8 cellular contexts compared by ENCODE assay signal in genomic region chr9:128912270-128912853, GRCh38. TPM values are rescaled to one million over a fixed set of nuclear protein-coding genes. Genes with fewer than 3 reads are reported as not detected.
A peak's percentile ranks its signal among the peaks of the same experiment; 100 is the strongest.
DNase-seq lines count a peak whose midpoint lies in the region; ATAC-seq, FAIRE-seq and TF ChIP-seq lines count a peak whose summit lies in the region.

No MANE protein-coding gene starts in this region.

- H3K4me3 ChIP-seq in fibroblast of lung (replicated peaks in 1 of 4; ENCODE audit: control extremely low read depth in 1 of 4, insufficient read depth in 1 of 4, low read depth in 3 of 4, low read length in 4 of 4) = no peak overlapping the region
- H3K4me3 ChIP-seq in small intestine (ENCODE audit: low read depth in 1 of 2, low read length in 2 of 2) = no peak overlapping the region

- peaks cover 12% of the 10 kb centered on the region for H3K36me3 Mint-ChIP-seq in T-helper 17 cell (ENCODE audit: low read depth)

- 80 to 88% (median 87%) methylated on average over 15 of the region's 15 CpGs for WGBS in small intestine, 3 donors

- H3K4me3 Mint-ChIP-seq in T-helper 17 cell = peak overlapping the region; percentile 28

- ATAC-seq in T-helper 17 cell = no peak
- no peak for ATAC-seq in HG03354 (IDR thresholded peaks at IDR 0.05; ENCODE audit: poor library complexity, severe bottlenecking, unreplicated experiment)
- no peak for ATAC-seq in HG02642 (IDR thresholded peaks at IDR 0.05; ENCODE audit: poor library complexity, unreplicated experiment)
- no peak for ATAC-seq in HG02970 (IDR thresholded peaks at IDR 0.05; ENCODE audit: low FRiP score, unreplicated experiment)

- no peaks in the 10 kb centered on the region for H4K20me1 ChIP-seq in fibroblast of lung (ENCODE audit: control insufficient read depth, extremely low read depth, insufficient read depth, low read length)

- FAIRE-seq in small intestine (lab: Jason Lieb, UNC) = no peak

- H3K27me3 ChIP-seq in fibroblast of lung (ENCODE audit: control insufficient read depth, insufficient read depth, low read length) (no peaks in the 10 kb centered on the region), small intestine (ENCODE audit: control insufficient read depth in 2 of 2, insufficient read depth in 2 of 2, low read length in 2 of 2) (no peaks in the 10 kb centered on the region)

- peaks cover 35% of the 10 kb centered on the region for H3K36me3 ChIP-seq in fibroblast of lung (ENCODE audit: control insufficient read depth, insufficient read depth, low read length)
- H3K36me3 ChIP-seq in small intestine (ENCODE audit: control insufficient read depth in 2 of 2, insufficient read depth in 2 of 2, low read length in 2 of 2) = peaks cover 17 to 19% of the 10 kb centered on the region in 2 donors

- H3K9ac ChIP-seq in fibroblast of lung (ENCODE audit: insufficient read depth, low read length) = no peak overlapping the region

- H2AFZ ChIP-seq in fibroblast of lung (ENCODE audit: low read length) = no peak overlapping the region

- H3K4me2 ChIP-seq in fibroblast of lung (ENCODE audit: extremely low read depth, insufficient read depth, low read length) = peak overlapping the region; percentile 65

- H3K27ac ChIP-seq in fibroblast of lung (ENCODE audit: insufficient read depth, low read length) (peak overlapping the region; percentile 65), small intestine (ENCODE audit: low read depth in 1 of 2, low read length in 1 of 2) (peak overlapping the region in 1 of 2 donors; percentile 81)

- H3K4me1 ChIP-seq in fibroblast of lung (ENCODE audit: control insufficient read depth, extremely low read depth, insufficient read depth, low read length) = peaks cover 36% of the 10 kb centered on the region
- peaks cover 0 to 16% of the 10 kb centered on the region in 2 donors for H3K4me1 ChIP-seq in small intestine (ENCODE audit: control insufficient read depth in 2 of 2, insufficient read depth in 1 of 2, low read depth in 1 of 2, low read length in 1 of 2)

- TF ChIP-seq CTCF in fibroblast of lung (conservative IDR thresholded peaks at IDR 0.05 in 1 of 2, IDR thresholded peaks at IDR 0.05 in 1 of 2; ENCODE audit: low read depth in 1 of 2, low read length in 2 of 2) = no peak

- H3K9me3 ChIP-seq in T-helper 17 cell (ENCODE audit: control insufficient read depth, low read length, poor library complexity, severe bottlenecking) (no peaks in the 10 kb centered on the region), fibroblast of lung (ENCODE audit: control insufficient read depth, insufficient read depth, low read depth, low read length) (no peaks in the 10 kb centered on the region), small intestine (ENCODE audit: control insufficient read depth, low read depth) (no peaks in the 10 kb centered on the region)

- peaks cover 54% of the 10 kb centered on the region for H3K79me2 ChIP-seq in fibroblast of lung (ENCODE audit: control insufficient read depth, insufficient read depth, low read length)

- DNase-seq in ELF-1 (ENCODE audit: low read depth, low spot score) (peak; percentile 55), T-helper 17 cell (no peak), fibroblast of lung (ENCODE audit: low read depth in 2 of 2) (peak; percentile 74 to 98), putamen (ENCODE audit: low spot score) (peak; percentile 55), small intestine (no peak)

- H3K27ac Mint-ChIP-seq in T-helper 17 cell = peak overlapping the region; percentile 92

- H3K4me1 Mint-ChIP-seq in T-helper 17 cell = peaks cover 27% of the 10 kb centered on the region

- no peaks in the 10 kb centered on the region for H3K27me3 Mint-ChIP-seq in T-helper 17 cell

RNA-seq across cellular contexts. Expression of gene PHYHD1, which starts 8.4 kb away (rescaled TPM):
- total RNA-seq in T-helper 17 cell (under 1 TPM in 1 of 2 donors, not detected in 1; 0.45 TPM), fibroblast of lung (12.3 and 20.0 TPM in 2 replicates)
- polyA plus RNA-seq in fibroblast of lung (9.8 and 17.7 TPM in 2 replicates), small intestine (1 to 10 TPM; 1.1 to 6.5 (median 3.2) TPM)
- 11.0 and 19.7 TPM in 2 replicates for polyA plus RNA-seq in fibroblast of lung (2012)
- 11.7 and 28.1 TPM in 2 replicates for polyA minus RNA-seq in fibroblast of lung (ENCODE audit: low replicate concordance)

RNA-seq across cellular contexts. Expression of gene LRRC8A, which starts 30.4 kb away (rescaled TPM):
- 10 to 100 TPM; 28.9 to 30.3 TPM for total RNA-seq in T-helper 17 cell
- total RNA-seq in fibroblast of lung = 26.1 and 28.5 TPM in 2 replicates
- polyA plus RNA-seq in fibroblast of lung = 35.4 and 45.0 TPM in 2 replicates
- 30.1 and 35.8 TPM in 2 replicates for polyA plus RNA-seq in fibroblast of lung (2012)
- 108 and 129 TPM in 2 replicates for polyA minus RNA-seq in fibroblast of lung (ENCODE audit: low replicate concordance)
- polyA plus RNA-seq in small intestine = 10 to 100 TPM in 1 of 3 donors, 1 to 10 TPM in 2; 4.1 to 28.4 (median 5.6) TPM

RNA-seq across cellular contexts. Expression of gene KYAT1, which starts 30.6 kb away (rescaled TPM):
- total RNA-seq in T-helper 17 cell (1 to 10 TPM; 4.8 to 5.7 TPM), fibroblast of lung (7.4 and 12.4 TPM in 2 replicates)
- polyA plus RNA-seq in fibroblast of lung (4.7 and 6.2 TPM in 2 replicates), small intestine (1 to 10 TPM; 4.1 to 5.6 (median 4.9) TPM)
- 4.7 and 5.2 TPM in 2 replicates for polyA plus RNA-seq in fibroblast of lung (2012)
- polyA minus RNA-seq in fibroblast of lung (ENCODE audit: low replicate concordance) = 8.8 and 10.2 TPM in 2 replicates

RNA-seq across cellular contexts. Expression of gene DOLK, which starts 35.0 kb away (rescaled TPM):
- total RNA-seq in T-helper 17 cell (1 to 10 TPM; 5.1 to 7.4 TPM), fibroblast of lung (24.9 and 29.9 TPM in 2 replicates)
- polyA plus RNA-seq in fibroblast of lung (31.4 and 37.5 TPM in 2 replicates), small intestine (10 to 100 TPM in 1 of 3 donors, 1 to 10 TPM in 2; 2.9 to 13.8 (median 4.6) TPM)
- 23.0 and 29.2 TPM in 2 replicates for polyA plus RNA-seq in fibroblast of lung (2012)
- polyA minus RNA-seq in fibroblast of lung (ENCODE audit: low replicate concordance) = 59.3 and 75.8 TPM in 2 replicates

RNA-seq across cellular contexts. Expression of gene NUP188, which starts 35.1 kb away (rescaled TPM):
- 10 to 100 TPM; 62.2 to 75.1 TPM for total RNA-seq in T-helper 17 cell
- 28.5 and 31.4 TPM in 2 replicates for total RNA-seq in fibroblast of lung
- polyA plus RNA-seq in fibroblast of lung = 28.8 and 65.8 TPM in 2 replicates
- polyA plus RNA-seq in fibroblast of lung (2012) = 21.2 and 43.4 TPM in 2 replicates
- polyA minus RNA-seq in fibroblast of lung (ENCODE audit: low replicate concordance) = 221 and 261 TPM in 2 replicates
- polyA plus RNA-seq in small intestine = 10 to 100 TPM in 1 of 3 donors, 1 to 10 TPM in 2; 4.9 to 14.9 (median 4.9) TPM

Comparison
In these comparisons a context has a peak if more than half of its experiments do, and no peak if none do; other contexts are left out.
1. DNase-seq: peak in ELF-1 (single experiment), fibroblast of lung (2 of 2) and putamen (single experiment); none in T-helper 17 cell (0 of 3) and small intestine (single experiment).